1 cellular context compared by ENCODE assay signal in genomic region chr3:33438871-33439270, GRCh38.
TF ChIP-seq lines count a peak whose summit lies in the region.

No MANE protein-coding gene starts in this region.

TF ChIP-seq in HCT116, 20 proteins besides CTCF, POLR2A, EP300 and RAD21 (continued from another document):
- TF ChIP-seq ZBTB33 (IDR thresholded peaks at IDR 0.05; ENCODE audit: extremely low read depth, insufficient replicate concordance, low read length) (no peak), CEBPB (IDR thresholded peaks at IDR 0.05; ENCODE audit: low read depth) (no peak), JUND (IDR thresholded peaks at IDR 0.05) (no peak), CBX3 (IDR thresholded peaks at IDR 0.05; ENCODE audit: low read depth) (no peak), REST (IDR thresholded peaks at IDR 0.05; ENCODE audit: low read depth) (no peak), EZH2phosphoT487 (IDR thresholded peaks at IDR 0.05; ENCODE audit: borderline replicate concordance) (no peak), ELF1 (IDR thresholded peaks at IDR 0.05; ENCODE audit: borderline replicate concordance, low read depth) (no peak), ZNF274 (IDR thresholded peaks at IDR 0.05; ENCODE audit: low read depth, low read length) (no peak)
TF ChIP-seq in HCT116: peak in this region for 0.
